ENCODE assay signal across 9 cellular contexts in the genomic region with DNA sequence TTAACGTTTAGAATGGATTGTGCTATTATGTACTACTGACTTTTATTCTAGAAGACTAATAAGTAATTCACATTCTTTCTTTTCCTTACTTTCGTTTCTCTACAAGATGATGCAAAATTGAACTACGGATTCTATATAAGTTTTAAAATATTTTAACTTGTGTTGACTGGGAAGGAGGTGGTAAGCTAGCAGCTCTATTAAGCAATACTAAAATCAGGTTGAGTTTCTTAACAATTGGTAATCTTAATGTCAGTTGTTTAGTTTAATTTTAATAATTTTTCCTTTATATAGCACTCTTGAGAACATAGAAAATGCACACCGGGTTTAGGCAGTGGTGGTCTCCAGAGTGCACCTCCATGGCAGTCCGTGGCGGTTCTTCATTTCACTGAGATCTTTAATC. TPM values are rescaled to one million over a fixed set of nuclear protein-coding genes. Genes with fewer than 3 reads are reported as not detected.
DNase-seq lines count a peak whose midpoint lies in the region; ATAC-seq, FAIRE-seq and TF ChIP-seq lines count a peak whose summit lies in the region.
"Had no signal": no experiment of that assay in that cellular context is flagged by ENCODE, and none has a peak within 500 bp of the region (broad histone marks: within the 10 kb centered on the region; RNA-seq: fewer than 3 reads in every experiment).

No MANE protein-coding gene starts in this region.

- TF ChIP-seq CTCF in GM06990 (IDR thresholded peaks at IDR 0.05; ENCODE audit: insufficient read depth, low read length, poor library complexity, severe bottlenecking) (no peak), epithelial cell of esophagus (IDR thresholded peaks at IDR 0.05; ENCODE audit: insufficient read depth, low read depth, low read length, missing control alignments) (no peak), prostate gland (IDR thresholded peaks at IDR 0.05) (no peak)

- no peaks in the 10 kb centered on the region for H3K9me3 ChIP-seq in prostate gland

- 43% methylated on average over 6 of the region's 6 CpGs for whole genome bisulfite sequencing in prostate gland

- peak; percentile 52 for FAIRE-seq in RCC 7860 (lab: Jason Lieb, UNC)

- TF ChIP-seq POLR2A in prostate gland (IDR thresholded peaks at IDR 0.05), result no peak

- no peak overlapping the region for H3K27ac ChIP-seq in prostate gland

- no peaks in the 10 kb centered on the region for H3K27me3 ChIP-seq in GM06990 (replicated peaks; ENCODE audit: control insufficient read depth, insufficient read depth, low read length)
- H3K27me3 ChIP-seq in prostate gland (replicated peaks; ENCODE audit: insufficient read depth), result no peaks in the 10 kb centered on the region

- no peak for DNase-seq in GM06990 (ENCODE audit: extremely low read depth, insufficient read length)
- DNase-seq in RCC 7860 (ENCODE audit: low spot score), result no peak
- no peak for DNase-seq in epithelial cell of esophagus (ENCODE audit: low read depth)
- DNase-seq in prostate gland (ENCODE audit: low spot score), result no peak
- no peak for DNase-seq in NCI-H69 (lab: John Stamatoyannopoulos, UW)
- DNase-seq in NCI-H2107 treated with DMSO at 0.1 percent for 48 hours (lab: John Stamatoyannopoulos, UW; ENCODE audit: unreplicated experiment), result no peak
- no peak for DNase-seq in stimulated activated CD4-positive, alpha-beta T cell treated with anti-CD3 and anti-CD28 coated beads, Interleukin-4, amount 100 ng/mL, for 4 hours
- DNase-seq: activated CD8-positive, alpha-beta memory T cell treated with anti-CD3 and anti-CD28 coated beads for 24 hours had no signal

- H3K4me1 ChIP-seq in prostate gland (replicated peaks), result peaks cover 4% of the 10 kb centered on the region

- intact Hi-C loops in prostate gland (cut with DNase I), result no loop called here

- H3K4me3 ChIP-seq in GM06990 (replicated peaks; ENCODE audit: low read depth, low read length) (peak overlapping the region; percentile 89; the same call in 1 of the 2 replicates), epithelial cell of esophagus (ENCODE audit: low read length) (peak overlapping the region; percentile 74), prostate gland (peak overlapping the region; percentile 86 to 91)

- ATAC-seq in GM18520 (IDR thresholded peaks at IDR 0.05; ENCODE audit: unreplicated experiment), result no peak

- H3K36me3 ChIP-seq in GM06990 (ENCODE audit: control insufficient read depth, insufficient read depth, low read length) (no peaks in the 10 kb centered on the region), prostate gland (no peaks in the 10 kb centered on the region)

RNA-seq across cellular contexts. Expression of gene SOCS5, which starts 1.3 kb away (rescaled TPM):
- 10 to 100 TPM; 18.8 to 30.0 TPM for total RNA-seq in prostate gland
